Comparison of ENCODE assay signal across 1 cellular context in the genomic region with DNA sequence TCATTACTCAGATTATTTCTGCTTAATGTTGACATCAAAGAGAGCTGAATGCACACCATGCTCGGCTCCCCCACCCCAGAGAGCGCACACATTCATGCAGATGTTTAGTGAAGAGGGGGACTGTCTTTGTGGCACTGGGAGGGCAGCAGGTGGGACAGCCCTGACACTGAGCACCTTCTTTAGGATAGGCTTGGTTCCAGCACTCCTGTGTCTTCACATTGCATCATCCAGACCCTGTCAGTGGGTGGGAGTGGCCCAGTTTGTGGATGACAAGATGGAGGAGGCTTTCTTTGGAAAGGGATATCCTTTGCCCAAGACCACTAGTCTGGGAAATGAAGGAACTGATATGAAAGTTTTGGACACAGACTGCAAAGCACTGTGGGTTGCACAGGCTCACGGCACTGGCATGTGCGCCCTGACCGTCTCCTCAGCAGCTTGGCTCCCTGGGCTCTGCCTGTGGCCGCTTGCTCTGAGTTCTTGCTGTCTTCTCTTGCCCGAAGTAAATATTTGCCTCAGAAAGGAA.
TF ChIP-seq lines count a peak whose summit lies in the region.

No MANE protein-coding gene starts in this region.

TF ChIP-seq in K562, 482 proteins besides CTCF, POLR2A, EP300 and RAD21 (continues in another document):
- TF ChIP-seq, protein P1, sequence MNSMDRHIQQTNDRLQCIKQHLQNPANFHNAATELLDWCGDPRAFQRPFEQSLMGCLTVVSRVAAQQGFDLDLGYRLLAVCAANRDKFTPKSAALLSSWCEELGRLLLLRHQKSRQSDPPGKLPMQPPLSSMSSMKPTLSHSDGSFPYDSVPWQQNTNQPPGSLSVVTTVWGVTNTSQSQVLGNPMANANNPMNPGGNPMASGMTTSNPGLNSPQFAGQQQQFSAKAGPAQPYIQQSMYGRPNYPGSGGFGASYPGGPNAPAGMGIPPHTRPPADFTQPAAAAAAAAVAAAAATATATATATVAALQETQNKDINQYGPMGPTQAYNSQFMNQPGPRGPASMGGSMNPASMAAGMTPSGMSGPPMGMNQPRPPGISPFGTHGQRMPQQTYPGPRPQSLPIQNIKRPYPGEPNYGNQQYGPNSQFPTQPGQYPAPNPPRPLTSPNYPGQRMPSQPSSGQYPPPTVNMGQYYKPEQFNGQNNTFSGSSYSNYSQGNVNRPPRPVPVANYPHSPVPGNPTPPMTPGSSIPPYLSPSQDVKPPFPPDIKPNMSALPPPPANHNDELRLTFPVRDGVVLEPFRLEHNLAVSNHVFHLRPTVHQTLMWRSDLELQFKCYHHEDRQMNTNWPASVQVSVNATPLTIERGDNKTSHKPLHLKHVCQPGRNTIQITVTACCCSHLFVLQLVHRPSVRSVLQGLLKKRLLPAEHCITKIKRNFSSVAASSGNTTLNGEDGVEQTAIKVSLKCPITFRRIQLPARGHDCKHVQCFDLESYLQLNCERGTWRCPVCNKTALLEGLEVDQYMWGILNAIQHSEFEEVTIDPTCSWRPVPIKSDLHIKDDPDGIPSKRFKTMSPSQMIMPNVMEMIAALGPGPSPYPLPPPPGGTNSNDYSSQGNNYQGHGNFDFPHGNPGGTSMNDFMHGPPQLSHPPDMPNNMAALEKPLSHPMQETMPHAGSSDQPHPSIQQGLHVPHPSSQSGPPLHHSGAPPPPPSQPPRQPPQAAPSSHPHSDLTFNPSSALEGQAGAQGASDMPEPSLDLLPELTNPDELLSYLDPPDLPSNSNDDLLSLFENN (IDR thresholded peaks at IDR 0.05; ENCODE audit: low read depth in 2 of 2, low read length in 2 of 2): no peak
- TF ChIP-seq CXXC5 (CRISPR knock-in tag; IDR thresholded peaks at IDR 0.05) (peak; percentile 75), HLTF (IDR thresholded peaks at IDR 0.05) (no peak), ZNF175 (CRISPR knock-in tag; IDR thresholded peaks at IDR 0.05; ENCODE audit: low read depth) (peak; percentile 86), RB1 (IDR thresholded peaks at IDR 0.05; ENCODE audit: low read depth) (no peak), NFRKB (IDR thresholded peaks at IDR 0.05; ENCODE audit: low read depth) (peak; percentile 3; the same call in 1 of the 2 replicates), ILK (tag; IDR thresholded peaks at IDR 0.05; ENCODE audit: borderline replicate concordance, low read depth) (no peak), YBX1 (IDR thresholded peaks at IDR 0.05) (no peak), NR2C1 (IDR thresholded peaks at IDR 0.05) (no peak), NR2C1 (tag; IDR thresholded peaks at IDR 0.05) (peak; percentile 46; the same call in 1 of the 2 replicates), GATAD2A (IDR thresholded peaks at IDR 0.05) (no peak), MTA3 (IDR thresholded peaks at IDR 0.05; ENCODE audit: borderline replicate concordance) (no peak), ZNF408 (CRISPR knock-in tag; IDR thresholded peaks at IDR 0.05; ENCODE audit: low read depth) (no peak), ZNF253 (CRISPR knock-in tag; conservative IDR thresholded peaks at IDR 0.05) (no peak), ZNF354B (CRISPR knock-in tag; IDR thresholded peaks at IDR 0.05) (no peak), ZNF584 (CRISPR knock-in tag; IDR thresholded peaks at IDR 0.05; ENCODE audit: low read depth) (peak; percentile 94), CEBPB (tag; IDR thresholded peaks at IDR 0.05) (peak; percentile 29; the same call in 1 of the 2 replicates), HSF4 (CRISPR knock-in tag; IDR thresholded peaks at IDR 0.05; ENCODE audit: borderline replicate concordance) (no peak; the same call in 1 of the 2 replicates), CBX3 (IDR thresholded peaks at IDR 0.05; ENCODE audit: borderline replicate concordance in 1 of 2, low read length in 2 of 2) (no peak), TEAD2 (tag; IDR thresholded peaks at IDR 0.05) (no peak), LEF1 (IDR thresholded peaks at IDR 0.05) (no peak), SMAD1 (IDR thresholded peaks at IDR 0.05; ENCODE audit: low read depth, low read length, partially characterized antibody) (no peak), GTF2E2 (tag; IDR thresholded peaks at IDR 0.05) (no peak), ZNF445 (CRISPR knock-in tag; IDR thresholded peaks at IDR 0.05; ENCODE audit: low read depth) (no peak), KDM4B (IDR thresholded peaks at IDR 0.05; ENCODE audit: borderline replicate concordance in 2 of 2, low read depth in 1 of 2) (no peak), NELFE (IDR thresholded peaks at IDR 0.05; ENCODE audit: insufficient read depth, insufficient read length) (no peak), ETV6 (IDR thresholded peaks at IDR 0.05; ENCODE audit: borderline replicate concordance in 1 of 2, low read depth in 2 of 2, low read length in 1 of 2) (no peak), ETV6 (CRISPR knock-in tag; IDR thresholded peaks at IDR 0.05; ENCODE audit: borderline replicate concordance) (no peak), JUND (IDR thresholded peaks at IDR 0.05; ENCODE audit: borderline replicate concordance, low read depth, low read length) (peak; percentile 78), JUND (tag; IDR thresholded peaks at IDR 0.05; ENCODE audit: borderline replicate concordance, low read depth, low read length) (peak; percentile 32; the same call in 1 of the 3 replicates), CHD1 (IDR thresholded peaks at IDR 0.05; ENCODE audit: low read length) (no peak), MYBL2 (IDR thresholded peaks at IDR 0.05; ENCODE audit: low read depth) (no peak), MYBL2 (CRISPR knock-in tag; IDR thresholded peaks at IDR 0.05; ENCODE audit: borderline replicate concordance) (no peak), PRMT5 (CRISPR knock-in tag; IDR thresholded peaks at IDR 0.05) (no peak), TCF7 (IDR thresholded peaks at IDR 0.05; ENCODE audit: borderline replicate concordance) (no peak), SRSF9 (IDR thresholded peaks at IDR 0.05; ENCODE audit: borderline replicate concordance, low read depth, low read length) (no peak)
- TF ChIP-seq, protein P2, sequence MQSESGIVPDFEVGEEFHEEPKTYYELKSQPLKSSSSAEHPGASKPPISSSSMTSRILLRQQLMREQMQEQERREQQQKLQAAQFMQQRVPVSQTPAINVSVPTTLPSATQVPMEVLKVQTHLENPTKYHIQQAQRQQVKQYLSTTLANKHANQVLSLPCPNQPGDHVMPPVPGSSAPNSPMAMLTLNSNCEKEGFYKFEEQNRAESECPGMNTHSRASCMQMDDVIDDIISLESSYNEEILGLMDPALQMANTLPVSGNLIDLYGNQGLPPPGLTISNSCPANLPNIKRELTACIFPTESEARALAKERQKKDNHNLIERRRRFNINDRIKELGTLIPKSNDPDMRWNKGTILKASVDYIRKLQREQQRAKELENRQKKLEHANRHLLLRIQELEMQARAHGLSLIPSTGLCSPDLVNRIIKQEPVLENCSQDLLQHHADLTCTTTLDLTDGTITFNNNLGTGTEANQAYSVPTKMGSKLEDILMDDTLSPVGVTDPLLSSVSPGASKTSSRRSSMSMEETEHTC (IDR thresholded peaks at IDR 0.05): no peak
- TF ChIP-seq, protein P3, sequence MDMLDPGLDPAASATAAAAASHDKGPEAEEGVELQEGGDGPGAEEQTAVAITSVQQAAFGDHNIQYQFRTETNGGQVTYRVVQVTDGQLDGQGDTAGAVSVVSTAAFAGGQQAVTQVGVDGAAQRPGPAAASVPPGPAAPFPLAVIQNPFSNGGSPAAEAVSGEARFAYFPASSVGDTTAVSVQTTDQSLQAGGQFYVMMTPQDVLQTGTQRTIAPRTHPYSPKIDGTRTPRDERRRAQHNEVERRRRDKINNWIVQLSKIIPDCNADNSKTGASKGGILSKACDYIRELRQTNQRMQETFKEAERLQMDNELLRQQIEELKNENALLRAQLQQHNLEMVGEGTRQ (CRISPR knock-in tag; IDR thresholded peaks at IDR 0.05): no peak
- TF ChIP-seq, protein P4, sequence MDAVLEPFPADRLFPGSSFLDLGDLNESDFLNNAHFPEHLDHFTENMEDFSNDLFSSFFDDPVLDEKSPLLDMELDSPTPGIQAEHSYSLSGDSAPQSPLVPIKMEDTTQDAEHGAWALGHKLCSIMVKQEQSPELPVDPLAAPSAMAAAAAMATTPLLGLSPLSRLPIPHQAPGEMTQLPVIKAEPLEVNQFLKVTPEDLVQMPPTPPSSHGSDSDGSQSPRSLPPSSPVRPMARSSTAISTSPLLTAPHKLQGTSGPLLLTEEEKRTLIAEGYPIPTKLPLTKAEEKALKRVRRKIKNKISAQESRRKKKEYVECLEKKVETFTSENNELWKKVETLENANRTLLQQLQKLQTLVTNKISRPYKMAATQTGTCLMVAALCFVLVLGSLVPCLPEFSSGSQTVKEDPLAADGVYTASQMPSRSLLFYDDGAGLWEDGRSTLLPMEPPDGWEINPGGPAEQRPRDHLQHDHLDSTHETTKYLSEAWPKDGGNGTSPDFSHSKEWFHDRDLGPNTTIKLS (IDR thresholded peaks at IDR 0.05; ENCODE audit: borderline replicate concordance, low read depth): no peak
- TF ChIP-seq, protein P5, sequence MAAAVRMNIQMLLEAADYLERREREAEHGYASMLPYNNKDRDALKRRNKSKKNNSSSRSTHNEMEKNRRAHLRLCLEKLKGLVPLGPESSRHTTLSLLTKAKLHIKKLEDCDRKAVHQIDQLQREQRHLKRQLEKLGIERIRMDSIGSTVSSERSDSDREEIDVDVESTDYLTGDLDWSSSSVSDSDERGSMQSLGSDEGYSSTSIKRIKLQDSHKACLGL (CRISPR knock-in tag; IDR thresholded peaks at IDR 0.05; ENCODE audit: borderline replicate concordance, poor library complexity, severe bottlenecking): no peak
- TF ChIP-seq, protein P6, sequence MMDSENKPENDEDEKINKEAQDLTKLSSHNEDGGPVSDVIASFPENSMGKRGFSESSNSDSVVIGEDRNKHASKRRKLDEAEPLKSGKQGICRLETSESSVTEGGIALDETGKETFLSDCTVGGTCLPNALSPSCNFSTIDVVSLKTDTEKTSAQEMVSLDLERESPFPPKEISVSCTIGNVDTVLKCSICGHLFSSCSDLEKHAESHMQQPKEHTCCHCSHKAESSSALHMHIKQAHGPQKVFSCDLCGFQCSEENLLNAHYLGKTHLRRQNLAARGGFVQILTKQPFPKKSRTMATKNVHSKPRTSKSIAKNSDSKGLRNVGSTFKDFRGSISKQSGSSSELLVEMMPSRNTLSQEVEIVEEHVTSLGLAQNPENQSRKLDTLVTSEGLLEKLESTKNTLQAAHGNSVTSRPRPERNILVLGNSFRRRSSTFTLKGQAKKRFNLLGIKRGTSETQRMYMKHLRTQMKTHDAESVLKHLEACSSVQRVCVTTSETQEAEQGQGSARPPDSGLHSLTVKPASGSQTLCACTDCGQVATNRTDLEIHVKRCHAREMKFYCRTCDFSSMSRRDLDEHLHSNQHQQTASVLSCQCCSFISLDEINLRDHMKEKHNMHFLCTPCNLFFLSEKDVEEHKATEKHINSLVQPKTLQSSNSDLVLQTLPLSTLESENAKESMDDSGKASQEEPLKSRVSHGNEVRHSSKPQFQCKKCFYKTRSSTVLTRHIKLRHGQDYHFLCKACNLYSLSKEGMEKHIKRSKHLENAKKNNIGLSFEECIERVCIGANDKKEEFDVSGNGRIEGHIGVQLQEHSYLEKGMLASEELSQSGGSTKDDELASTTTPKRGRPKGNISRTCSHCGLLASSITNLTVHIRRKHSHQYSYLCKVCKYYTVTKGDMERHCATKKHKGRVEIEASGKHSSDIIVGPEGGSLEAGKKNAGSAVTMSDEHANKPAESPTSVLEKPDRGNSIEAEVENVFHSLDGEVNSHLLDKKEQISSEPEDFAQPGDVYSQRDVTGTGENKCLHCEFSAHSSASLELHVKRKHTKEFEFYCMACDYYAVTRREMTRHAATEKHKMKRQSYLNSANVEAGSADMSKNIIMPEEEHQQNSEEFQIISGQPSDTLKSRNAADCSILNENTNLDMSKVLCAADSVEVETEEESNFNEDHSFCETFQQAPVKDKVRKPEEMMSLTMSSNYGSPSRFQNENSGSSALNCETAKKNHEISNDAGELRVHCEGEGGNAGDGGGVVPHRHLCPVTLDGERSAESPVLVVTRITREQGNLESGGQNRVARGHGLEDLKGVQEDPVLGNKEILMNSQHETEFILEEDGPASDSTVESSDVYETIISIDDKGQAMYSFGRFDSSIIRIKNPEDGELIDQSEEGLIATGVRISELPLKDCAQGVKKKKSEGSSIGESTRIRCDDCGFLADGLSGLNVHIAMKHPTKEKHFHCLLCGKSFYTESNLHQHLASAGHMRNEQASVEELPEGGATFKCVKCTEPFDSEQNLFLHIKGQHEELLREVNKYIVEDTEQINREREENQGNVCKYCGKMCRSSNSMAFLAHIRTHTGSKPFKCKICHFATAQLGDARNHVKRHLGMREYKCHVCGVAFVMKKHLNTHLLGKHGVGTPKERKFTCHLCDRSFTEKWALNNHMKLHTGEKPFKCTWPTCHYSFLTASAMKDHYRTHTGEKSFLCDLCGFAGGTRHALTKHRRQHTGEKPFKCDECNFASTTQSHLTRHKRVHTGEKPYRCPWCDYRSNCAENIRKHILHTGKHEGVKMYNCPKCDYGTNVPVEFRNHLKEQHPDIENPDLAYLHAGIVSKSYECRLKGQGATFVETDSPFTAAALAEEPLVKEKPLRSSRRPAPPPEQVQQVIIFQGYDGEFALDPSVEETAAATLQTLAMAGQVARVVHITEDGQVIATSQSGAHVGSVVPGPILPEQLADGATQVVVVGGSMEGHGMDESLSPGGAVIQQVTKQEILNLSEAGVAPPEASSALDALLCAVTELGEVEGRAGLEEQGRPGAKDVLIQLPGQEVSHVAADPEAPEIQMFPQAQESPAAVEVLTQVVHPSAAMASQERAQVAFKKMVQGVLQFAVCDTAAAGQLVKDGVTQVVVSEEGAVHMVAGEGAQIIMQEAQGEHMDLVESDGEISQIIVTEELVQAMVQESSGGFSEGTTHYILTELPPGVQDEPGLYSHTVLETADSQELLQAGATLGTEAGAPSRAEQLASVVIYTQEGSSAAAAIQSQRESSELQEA (IDR thresholded peaks at IDR 0.05; ENCODE audit: low read depth): no peak
- TF ChIP-seq, protein P7, sequence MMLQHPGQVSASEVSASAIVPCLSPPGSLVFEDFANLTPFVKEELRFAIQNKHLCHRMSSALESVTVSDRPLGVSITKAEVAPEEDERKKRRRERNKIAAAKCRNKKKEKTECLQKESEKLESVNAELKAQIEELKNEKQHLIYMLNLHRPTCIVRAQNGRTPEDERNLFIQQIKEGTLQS (IDR thresholded peaks at IDR 0.05): peak; percentile 92
- TF ChIP-seq, protein P7 (CRISPR knock-in tag; conservative IDR thresholded peaks at IDR 0.05): no peak
- TF ChIP-seq, protein P8, sequence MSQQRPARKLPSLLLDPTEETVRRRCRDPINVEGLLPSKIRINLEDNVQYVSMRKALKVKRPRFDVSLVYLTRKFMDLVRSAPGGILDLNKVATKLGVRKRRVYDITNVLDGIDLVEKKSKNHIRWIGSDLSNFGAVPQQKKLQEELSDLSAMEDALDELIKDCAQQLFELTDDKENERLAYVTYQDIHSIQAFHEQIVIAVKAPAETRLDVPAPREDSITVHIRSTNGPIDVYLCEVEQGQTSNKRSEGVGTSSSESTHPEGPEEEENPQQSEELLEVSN (IDR thresholded peaks at IDR 0.05; ENCODE audit: borderline replicate concordance in 1 of 2, extremely low read depth in 1 of 2, insufficient read depth in 1 of 2, insufficient read length in 1 of 2, low read depth in 1 of 2, low read length in 1 of 2, poor library complexity in 1 of 2, severe bottlenecking in 1 of 2): no peak
- TF ChIP-seq, protein P9, sequence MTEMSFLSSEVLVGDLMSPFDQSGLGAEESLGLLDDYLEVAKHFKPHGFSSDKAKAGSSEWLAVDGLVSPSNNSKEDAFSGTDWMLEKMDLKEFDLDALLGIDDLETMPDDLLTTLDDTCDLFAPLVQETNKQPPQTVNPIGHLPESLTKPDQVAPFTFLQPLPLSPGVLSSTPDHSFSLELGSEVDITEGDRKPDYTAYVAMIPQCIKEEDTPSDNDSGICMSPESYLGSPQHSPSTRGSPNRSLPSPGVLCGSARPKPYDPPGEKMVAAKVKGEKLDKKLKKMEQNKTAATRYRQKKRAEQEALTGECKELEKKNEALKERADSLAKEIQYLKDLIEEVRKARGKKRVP (CRISPR knock-in tag; IDR thresholded peaks at IDR 0.05): peak; percentile 88
